1 cellular context compared by ENCODE assay signal in the genomic region with DNA sequence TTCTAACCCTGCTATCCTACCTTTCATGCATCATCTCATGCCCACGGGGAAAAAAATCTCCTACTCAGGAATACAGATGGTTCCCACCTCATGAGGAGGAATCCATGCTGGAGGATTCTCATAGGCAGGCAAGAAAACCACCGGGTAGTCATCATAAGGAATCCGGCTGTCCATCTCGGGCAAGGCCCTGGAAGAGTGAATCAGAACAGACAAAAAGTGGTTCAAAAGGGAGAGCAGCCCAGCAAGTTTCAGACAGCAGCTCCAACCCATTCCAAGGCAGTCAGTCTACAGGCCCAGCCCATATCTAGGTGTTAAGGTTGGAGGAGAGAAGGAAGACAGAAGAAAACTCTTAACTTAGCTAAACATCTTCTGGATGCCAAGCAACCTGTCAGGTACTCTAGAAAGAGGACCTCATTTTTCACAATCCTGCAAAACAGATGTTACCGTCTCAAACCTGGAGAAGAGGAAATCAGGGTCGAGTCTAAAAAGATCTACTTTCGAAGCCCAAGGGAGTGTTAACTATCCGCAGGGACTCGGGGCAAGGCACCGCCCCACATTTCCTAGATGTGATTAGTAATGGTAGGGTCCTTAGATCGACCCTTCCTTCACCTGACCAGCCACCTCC.
TF ChIP-seq lines count a peak whose summit lies in the region.

No MANE protein-coding gene starts in this region.

TF ChIP-seq in H1, 55 proteins besides CTCF, POLR2A, EP300 and RAD21:
- TF ChIP-seq, protein P1, sequence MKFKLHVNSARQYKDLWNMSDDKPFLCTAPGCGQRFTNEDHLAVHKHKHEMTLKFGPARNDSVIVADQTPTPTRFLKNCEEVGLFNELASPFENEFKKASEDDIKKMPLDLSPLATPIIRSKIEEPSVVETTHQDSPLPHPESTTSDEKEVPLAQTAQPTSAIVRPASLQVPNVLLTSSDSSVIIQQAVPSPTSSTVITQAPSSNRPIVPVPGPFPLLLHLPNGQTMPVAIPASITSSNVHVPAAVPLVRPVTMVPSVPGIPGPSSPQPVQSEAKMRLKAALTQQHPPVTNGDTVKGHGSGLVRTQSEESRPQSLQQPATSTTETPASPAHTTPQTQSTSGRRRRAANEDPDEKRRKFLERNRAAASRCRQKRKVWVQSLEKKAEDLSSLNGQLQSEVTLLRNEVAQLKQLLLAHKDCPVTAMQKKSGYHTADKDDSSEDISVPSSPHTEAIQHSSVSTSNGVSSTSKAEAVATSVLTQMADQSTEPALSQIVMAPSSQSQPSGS (IDR thresholded peaks at IDR 0.05; ENCODE audit: low read length) = no peak
- TF ChIP-seq SAP30 (IDR thresholded peaks at IDR 0.05; ENCODE audit: insufficient read depth, insufficient replicate concordance, low read length) (no peak), SIN3A (conservative IDR thresholded peaks at IDR 0.05 in 1 of 2, IDR thresholded peaks at IDR 0.05 in 1 of 2; ENCODE audit: low read depth in 1 of 2, low read length in 2 of 2) (no peak), SIX5 (IDR thresholded peaks at IDR 0.05; ENCODE audit: low read depth, low read length) (no peak), NANOG (IDR thresholded peaks at IDR 0.05; ENCODE audit: insufficient read depth, low read depth, low read length, poor library complexity, severe bottlenecking) (no peak), EGR1 (IDR thresholded peaks at IDR 0.05; ENCODE audit: borderline replicate concordance, low read depth, low read length) (no peak), CREB1 (IDR thresholded peaks at IDR 0.05) (no peak), CHD2 (IDR thresholded peaks at IDR 0.05; ENCODE audit: low read length) (no peak)
- TF ChIP-seq, protein P2, sequence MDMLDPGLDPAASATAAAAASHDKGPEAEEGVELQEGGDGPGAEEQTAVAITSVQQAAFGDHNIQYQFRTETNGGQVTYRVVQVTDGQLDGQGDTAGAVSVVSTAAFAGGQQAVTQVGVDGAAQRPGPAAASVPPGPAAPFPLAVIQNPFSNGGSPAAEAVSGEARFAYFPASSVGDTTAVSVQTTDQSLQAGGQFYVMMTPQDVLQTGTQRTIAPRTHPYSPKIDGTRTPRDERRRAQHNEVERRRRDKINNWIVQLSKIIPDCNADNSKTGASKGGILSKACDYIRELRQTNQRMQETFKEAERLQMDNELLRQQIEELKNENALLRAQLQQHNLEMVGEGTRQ (IDR thresholded peaks at IDR 0.05; ENCODE audit: low read length) = no peak
TF ChIP-seq in H1: peak in this region for 0.
